Comparison of ENCODE assay signal across 8 cellular contexts in genomic region chr6:106609699-106610098, GRCh38. TPM values are rescaled to one million over a fixed set of nuclear protein-coding genes. Genes with fewer than 3 reads are reported as not detected.
A peak's percentile ranks its signal among the peaks of the same experiment; 100 is the strongest.
DNase-seq lines count a peak whose midpoint lies in the region; ATAC-seq and TF ChIP-seq lines count a peak whose summit lies in the region.

No MANE protein-coding gene starts in this region.

- H3K4me3 ChIP-seq in MG63 (no peak overlapping the region), right lobe of liver (no peak overlapping the region), uterus (no peak overlapping the region)

- TF ChIP-seq CTCF in VCaP (conservative IDR thresholded peaks at IDR 0.05) (peak; percentile 62), right lobe of liver (IDR thresholded peaks at IDR 0.05) (peak; percentile 27 to 43 (median 28)), uterus (IDR thresholded peaks at IDR 0.05) (peak in 1 of 4 experiments; percentile 16)

- H3K27ac ChIP-seq in VCaP (no peak overlapping the region), right lobe of liver (no peak overlapping the region), uterus (no peak overlapping the region)

- ATAC-seq in right lobe of liver (peak; percentile 62 to 73 (median 68)), GM19452 (IDR thresholded peaks at IDR 0.05; ENCODE audit: unreplicated experiment) (no peak)

- no peaks in the 10 kb centered on the region for H3K27me3 ChIP-seq in MG63
- H3K27me3 ChIP-seq in right lobe of liver, result no peaks in the 10 kb centered on the region
- H3K27me3 ChIP-seq in uterus, result no peaks in the 10 kb centered on the region

- DNase-seq in DMS153 treated with DMSO at 0.1 percent for 48 hours (lab: John Stamatoyannopoulos, UW; ENCODE audit: unreplicated experiment) (peak; percentile 4), DMS153 (lab: John Stamatoyannopoulos, UW) (no peak), MG63 (peak; percentile 20), right lobe of liver (no peak), uterus (no peak)
- DNase-seq in activated CD8-positive, alpha-beta memory T cell treated with anti-CD3 and anti-CD28 coated beads for 24 hours, result no peak

- H3K36me3 ChIP-seq in MG63 (no peaks in the 10 kb centered on the region; the same call in 1 of the 2 replicates), right lobe of liver (no peaks in the 10 kb centered on the region), uterus (no peaks in the 10 kb centered on the region)

- H3K4me1 ChIP-seq in right lobe of liver, result no peaks in the 10 kb centered on the region
- no peaks in the 10 kb centered on the region for H3K4me1 ChIP-seq in uterus

- 47% methylated on average over 4 of the region's 6 CpGs for WGBS in right lobe of liver (ENCODE audit: insufficient coverage, low coverage, low lambda C conversion rate, missing lambda C conversion rate)

- TF ChIP-seq POLR2A in right lobe of liver (IDR thresholded peaks at IDR 0.05), result no peak
- TF ChIP-seq POLR2A in uterus (IDR thresholded peaks at IDR 0.05), result no peak

- H3K9me3 ChIP-seq in MG63 (no peaks in the 10 kb centered on the region), right lobe of liver (no peaks in the 10 kb centered on the region), uterus (no peaks in the 10 kb centered on the region)

- intact Hi-C loops in right lobe of liver (cut with DNase I) (loop anchor here in 1 of 2 donors (10.0 kb wide), 1 partner anchor 375 kb away; no protein-coding TSS in a partner anchor), uterus (cut with DNase I; ENCODE audit: low total_unique reads) (no loop called here)

RNA-seq across cellular contexts. Expression of gene RTN4IP1, which starts 19.6 kb away (rescaled TPM):
- total RNA-seq in MG63 (2014; rRNA removed; shearing (Covaris generic); ENCODE audit: low replicate concordance), result 8.6 and 10.5 TPM in 2 replicates
- total RNA-seq in right lobe of liver, result 1 to 10 TPM; 4.0 to 6.3 (median 4.9) TPM
- total RNA-seq in uterus, result 1 to 10 TPM in 3 of 4 donors, not detected in 1; 2.0 to 5.9 (median 5.8) TPM

RNA-seq across cellular contexts. Expression of gene QRSL1, which starts 19.7 kb away (rescaled TPM):
- total RNA-seq in MG63 (2014; rRNA removed; shearing (Covaris generic); ENCODE audit: low replicate concordance), result 11.9 and 14.0 TPM in 2 replicates
- 1 to 10 TPM; 6.0 to 8.8 (median 7.8) TPM for total RNA-seq in right lobe of liver
- total RNA-seq in uterus, result 10 to 100 TPM; 10.9 to 22.0 (median 13.3) TPM

Comparison
In these comparisons a context has a peak if more than half of its experiments do, and no peak if none do; other contexts are left out.
1. DNase-seq: peak in DMS153 treated with DMSO at 0.1 percent for 48 hours (single experiment) and MG63 (single experiment); none in DMS153 (single experiment), right lobe of liver (0 of 3), activated CD8-positive, alpha-beta memory T cell treated with anti-CD3 and anti-CD28 coated beads for 24 hours (single experiment) and uterus (0 of 2).